ENCODE assay signal across 16 cellular contexts in genomic region chr5:1152771-1153282, GRCh38. TPM values are rescaled to one million over a fixed set of nuclear protein-coding genes. Genes with fewer than 3 reads are reported as not detected.
DNase-seq lines count a peak whose midpoint lies in the region; ATAC-seq and TF ChIP-seq lines count a peak whose summit lies in the region.
"Had no signal": no experiment of that assay in that cellular context is flagged by ENCODE, and none has a peak within 500 bp of the region (broad histone marks: within the 10 kb centered on the region; RNA-seq: fewer than 3 reads in every experiment).

No MANE protein-coding gene starts in this region.

- CTCF ChIA-PET in CD8-positive, alpha-beta memory T cell (lab: Charles Lee): interaction anchor here (1.1 kb wide), 1 partner anchor 15 kb away, joined by 3 read pairs; no protein-coding TSS in a partner anchor

- DNase-seq in CD8-positive, alpha-beta memory T cell: no peak
- DNase-seq in LHCN-M2 (ENCODE audit: low read depth) (peak; percentile 29), SJCRH30 (peak; percentile 81 to 83), memory B cell (ENCODE audit: low spot score in 2 of 2) (no peak), dorsolateral prefrontal cortex (no peak), erythroblast (lab: John Stamatoyannopoulos, UW) (no peak)
- DNase-seq: activated effector memory CD4-positive, alpha-beta T cell treated with anti-CD3 and anti-CD28 coated beads, Interleukin-2, amount 50 U/mL, for 16 hours; HCEC 1CT; kidney; NCI-H446 treated with DMSO at 0.1 percent for 48 hours; T-helper 9 cell had no signal

- ATAC-seq in memory B cell (ENCODE audit: low read depth) (no peak), GM18861 (IDR thresholded peaks at IDR 0.05; ENCODE audit: unreplicated experiment) (no peak), HG03432 (IDR thresholded peaks at IDR 0.05; ENCODE audit: unreplicated experiment) (no peak)

- TF ChIP-seq CTCF in dorsolateral prefrontal cortex (IDR thresholded peaks at IDR 0.05 in 54 of 56, conservative IDR thresholded peaks at IDR 0.05 in 2 of 56; ENCODE audit: low read depth in 1 of 56, partially characterized antibody in 56 of 56): no peak

- H3K4me3 Mint-ChIP-seq in CD8-positive, alpha-beta memory T cell: peak overlapping the region in 4 of 7 donors; percentile 37 to 78 (median 75)
- peak overlapping the region; percentile 62 for H3K4me3 Mint-ChIP-seq in memory B cell

- H3K4me1 ChIP-seq in CD8-positive, alpha-beta memory T cell (ENCODE audit: insufficient read depth, low read length): peaks cover 20% of the 10 kb centered on the region
- H3K4me1 ChIP-seq in SJCRH30: peaks cover 24% of the 10 kb centered on the region

- peaks cover 23 to 43% (median 39%) of the 10 kb centered on the region in 3 donors for H3K4me1 Mint-ChIP-seq in CD8-positive, alpha-beta memory T cell
- H3K4me1 Mint-ChIP-seq in memory B cell: peaks cover 44% of the 10 kb centered on the region

- H3K27me3 ChIP-seq in CD8-positive, alpha-beta memory T cell (ENCODE audit: insufficient read depth, low read length, poor library complexity, severe bottlenecking): peaks cover 15% of the 10 kb centered on the region
- H3K27me3 ChIP-seq in SJCRH30: no peaks in the 10 kb centered on the region
- H3K27me3 ChIP-seq in dorsolateral prefrontal cortex: peaks cover 0 to 56% (median 39%) of the 10 kb centered on the region in 45 donors

- no peaks in the 10 kb centered on the region for H3K9me3 ChIP-seq in CD8-positive, alpha-beta memory T cell (ENCODE audit: low read length)
- no peaks in the 10 kb centered on the region for H3K9me3 ChIP-seq in SJCRH30 (replicated peaks)

- H3K27ac ChIP-seq in CD8-positive, alpha-beta memory T cell (ENCODE audit: low read depth, low read length): no peak overlapping the region
- H3K27ac ChIP-seq in SJCRH30 (peak overlapping the region; percentile 80), dorsolateral prefrontal cortex (no peak overlapping the region)
- H3K27ac ChIP-seq: HL-60 had no signal

- intact Hi-C loops in dorsolateral prefrontal cortex (cut with DNase I): no loop called here

- no peak for TF ChIP-seq POLR2A in erythroblast (IDR thresholded peaks at IDR 0.05; ENCODE audit: low read length)

- peak overlapping the region in 6 of 8 donors; percentile 49 to 94 (median 80) for H3K27ac Mint-ChIP-seq in CD8-positive, alpha-beta memory T cell
- peak overlapping the region; percentile 97 for H3K27ac Mint-ChIP-seq in memory B cell
- H3K27ac Mint-ChIP-seq: stimulated activated naive CD8-positive, alpha-beta T cell treated with anti-CD3 and anti-CD28 coated beads, Interleukin-15, amount 100 ng/mL, for 72 hours had no signal

- no peaks in the 10 kb centered on the region for H3K36me3 ChIP-seq in CD8-positive, alpha-beta memory T cell (ENCODE audit: insufficient read depth, low read length)
- no peaks in the 10 kb centered on the region for H3K36me3 ChIP-seq in SJCRH30

- H3K9me3 Mint-ChIP-seq in CD8-positive, alpha-beta memory T cell: peaks cover 0 to 8% (median 6%) of the 10 kb centered on the region in 5 donors
- H3K9me3 Mint-ChIP-seq in memory B cell: peaks cover 8% of the 10 kb centered on the region

- POLR2A ChIA-PET in CD8-positive, alpha-beta memory T cell (lab: Charles Lee): no interaction called here

- H3K27me3 Mint-ChIP-seq in CD8-positive, alpha-beta memory T cell: peaks cover 24 to 46% of the 10 kb centered on the region in 2 donors
- H3K27me3 Mint-ChIP-seq in memory B cell: peaks cover 9% of the 10 kb centered on the region

- H3K4me3 ChIP-seq in CD8-positive, alpha-beta memory T cell (ENCODE audit: low read length): no peak overlapping the region
- H3K4me3 ChIP-seq in SJCRH30 (no peak overlapping the region), dorsolateral prefrontal cortex (no peak overlapping the region)

- H3K36me3 Mint-ChIP-seq in CD8-positive, alpha-beta memory T cell: peaks cover 0 to 7% (median 6%) of the 10 kb centered on the region in 3 donors
- peaks cover 8% of the 10 kb centered on the region for H3K36me3 Mint-ChIP-seq in memory B cell
- H3K36me3 Mint-ChIP-seq: brain had no signal

RNA-seq across cellular contexts. Expression of gene SLC12A7, which starts 41.0 kb away (rescaled TPM):
- 1 to 10 TPM; 4.9 to 6.6 TPM for total RNA-seq in CD8-positive, alpha-beta memory T cell
- polyA plus RNA-seq in CD8-positive, alpha-beta memory T cell: 20.0 TPM
- total RNA-seq in LHCN-M2 (2014; rRNA removed) (2.5 and 5.5 TPM in 2 replicates), dorsolateral prefrontal cortex (10 to 100 TPM; 10.4 to 49.3 (median 16.7) TPM)
- 0.16 TPM for polyA plus RNA-seq in LHCN-M2 (2012)
- 11.5 and 12.0 TPM in 2 replicates for total RNA-seq in SJCRH30 (2014; rRNA removed; shearing (Covaris generic))

RNA-seq across cellular contexts. Expression of gene SLC6A19, which starts 48.6 kb away (rescaled TPM):
- not detected for total RNA-seq in CD8-positive, alpha-beta memory T cell
- polyA plus RNA-seq in CD8-positive, alpha-beta memory T cell: not detected
- total RNA-seq in LHCN-M2 (2014; rRNA removed): not detected in 2 replicates
- polyA plus RNA-seq in LHCN-M2 (2012): not detected
- total RNA-seq in SJCRH30 (2014; rRNA removed; shearing (Covaris generic)): not detected in 2 replicates
- under 1 TPM in 1 of 120 experiments, not detected in 119; 0.07 TPM for total RNA-seq in dorsolateral prefrontal cortex

Comparison
In these comparisons a context has a peak if more than half of its experiments do, and no peak if none do; other contexts are left out.
1. DNase-seq: peak in LHCN-M2 (single experiment) and SJCRH30 (2 of 2); none in CD8-positive, alpha-beta memory T cell (0 of 5), memory B cell (0 of 2), dorsolateral prefrontal cortex (0 of 10) and erythroblast (0 of 2).